In the genomic region with DNA sequence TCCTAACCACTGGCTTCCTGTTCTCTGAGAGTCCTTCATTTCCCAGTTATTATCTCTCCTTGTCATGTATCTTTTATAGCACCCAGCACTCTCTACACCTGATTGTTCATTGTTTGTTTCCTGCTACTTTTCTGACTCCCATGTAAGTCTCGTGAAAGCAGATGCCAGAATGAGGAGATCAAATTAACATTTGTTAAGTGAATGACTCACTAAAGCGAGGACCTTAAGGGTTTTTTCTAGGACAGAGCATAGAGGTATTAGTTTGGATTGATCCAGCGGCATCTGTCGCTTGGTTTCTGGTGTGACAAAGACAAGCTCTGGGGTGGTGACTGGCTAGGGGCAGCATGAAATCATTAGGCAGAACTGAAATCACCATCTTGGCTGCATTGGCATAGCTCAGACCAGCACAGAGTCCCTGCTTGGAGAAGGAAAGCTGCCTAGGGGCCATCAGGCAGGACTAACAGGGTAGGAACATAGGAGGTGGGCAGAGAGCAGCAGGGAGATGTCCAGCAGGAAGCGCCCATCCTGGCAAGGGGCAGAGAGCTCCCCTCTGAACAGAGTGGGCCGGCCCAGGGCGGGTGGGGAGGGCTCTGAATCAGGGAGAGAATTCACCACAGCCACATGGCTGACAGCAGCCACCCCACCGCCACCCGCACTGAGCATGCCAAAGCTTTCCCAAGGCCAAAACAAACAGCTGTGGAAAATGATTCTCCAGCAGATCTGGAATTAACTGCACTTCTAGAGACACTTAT, we compare ENCODE assay signal across 7 cellular contexts.
A peak's percentile ranks its signal among the peaks of the same experiment; 100 is the strongest.
DNase-seq lines count a peak whose midpoint lies in the region; ATAC-seq and TF ChIP-seq lines count a peak whose summit lies in the region.

No MANE protein-coding gene starts in this region.

- ATAC-seq in sciatic nerve (peak; percentile 40), GM19395 (IDR thresholded peaks at IDR 0.05; ENCODE audit: unreplicated experiment) (no peak)

- H3K36me3 Mint-ChIP-seq in endothelial cell (ENCODE audit: low read depth, unreplicated experiment) = no peaks in the 10 kb centered on the region

- H3K4me3 Mint-ChIP-seq in endothelial cell (ENCODE audit: unreplicated experiment) = peak overlapping the region; percentile 14

- H3K27ac Mint-ChIP-seq in endothelial cell (ENCODE audit: unreplicated experiment) = peak overlapping the region; percentile 75

- TF ChIP-seq CTCF in endothelial cell (IDR thresholded peaks at IDR 0.05; ENCODE audit: unreplicated experiment) = no peak

- intact Hi-C loops in sciatic nerve (cut with DNase I) = no loop called here

- peaks cover 35% of the 10 kb centered on the region for H3K4me1 Mint-ChIP-seq in endothelial cell (ENCODE audit: unreplicated experiment)

- DNase-seq in HCEC 1CT (peak; percentile 20), NCI-H524 treated with DMSO at 0.1 percent for 48 hours (lab: John Stamatoyannopoulos, UW) (peak; percentile 98), endothelial cell (ENCODE audit: low spot score) (no peak), sciatic nerve (ENCODE audit: low spot score) (no peak), putamen (ENCODE audit: low spot score) (no peak), GDM1 (lab: John Stamatoyannopoulos, UW) (no peak)

- no peaks in the 10 kb centered on the region for H3K9me3 Mint-ChIP-seq in endothelial cell (ENCODE audit: unreplicated experiment)

- peaks cover 7% of the 10 kb centered on the region for H3K27me3 Mint-ChIP-seq in endothelial cell (ENCODE audit: unreplicated experiment)

Comparison
In these comparisons a context has a peak if more than half of its experiments do, and no peak if none do; other contexts are left out.
1. DNase-seq: peak in HCEC 1CT (single experiment) and NCI-H524 treated with DMSO at 0.1 percent for 48 hours (single experiment); none in endothelial cell (single experiment), sciatic nerve (single experiment), putamen (single experiment) and GDM1 (single experiment).